Comparison of ENCODE assay signal across 12 cellular contexts in genomic region chr15:68797157-68797556, GRCh38. TPM values are rescaled to one million over a fixed set of nuclear protein-coding genes. Genes with fewer than 3 reads are reported as not detected.
A peak's percentile ranks its signal among the peaks of the same experiment; 100 is the strongest.
DNase-seq lines count a peak whose midpoint lies in the region; ATAC-seq and TF ChIP-seq lines count a peak whose summit lies in the region.
"Had no signal": no experiment of that assay in that cellular context is flagged by ENCODE, and none has a peak within 500 bp of the region (broad histone marks: within the 10 kb centered on the region; RNA-seq: fewer than 3 reads in every experiment).

No MANE protein-coding gene starts in this region.

- H3K36me3 Mint-ChIP-seq in activated naive CD8-positive, alpha-beta T cell treated with anti-CD3 and anti-CD28 coated beads, Interleukin-2, amount 50 U/mL, for 24 hours (ENCODE audit: low read depth), result peaks cover 21% of the 10 kb centered on the region
- H3K36me3 Mint-ChIP-seq in neural progenitor cell, result peaks cover 22% of the 10 kb centered on the region

- peak overlapping the region; percentile 1 for H3K4me3 Mint-ChIP-seq in activated naive CD8-positive, alpha-beta T cell treated with anti-CD3 and anti-CD28 coated beads, Interleukin-2, amount 50 U/mL, for 24 hours
- H3K4me3 Mint-ChIP-seq in neural progenitor cell, result peak overlapping the region; percentile 60

- H3K4me3 ChIP-seq in GM12865 (ENCODE audit: low read depth, low read length), result no peak overlapping the region
- no peak overlapping the region for H3K4me3 ChIP-seq in neural progenitor cell
- H3K4me3 ChIP-seq: mucosa of descending colon had no signal

- H3F3A ChIP-seq in neural progenitor cell (ENCODE audit: low read depth), result peaks cover 15% of the 10 kb centered on the region

- peaks cover 99% of the 10 kb centered on the region for H3K79me2 ChIP-seq in neural progenitor cell (ENCODE audit: low read depth)

- TF ChIP-seq CTCF in GM12865 (IDR thresholded peaks at IDR 0.05; ENCODE audit: insufficient read depth, low read depth, low read length, missing control alignments) (no peak), neural progenitor cell (IDR thresholded peaks at IDR 0.05) (no peak), omental fat pad (IDR thresholded peaks at IDR 0.05) (no peak)

- H3K36me3 ChIP-seq in neural progenitor cell, result no peaks in the 10 kb centered on the region

- peak overlapping the region; percentile 75 for H3K27ac Mint-ChIP-seq in activated naive CD8-positive, alpha-beta T cell treated with anti-CD3 and anti-CD28 coated beads, Interleukin-2, amount 50 U/mL, for 24 hours
- peak overlapping the region; percentile 50 for H3K27ac Mint-ChIP-seq in neural progenitor cell

- H3K27me3 ChIP-seq in neural progenitor cell, result no peaks in the 10 kb centered on the region

- no peak overlapping the region for H3K9ac ChIP-seq in neural progenitor cell

- peaks cover 92% of the 10 kb centered on the region for H3K4me1 Mint-ChIP-seq in activated naive CD8-positive, alpha-beta T cell treated with anti-CD3 and anti-CD28 coated beads, Interleukin-2, amount 50 U/mL, for 24 hours
- H3K4me1 Mint-ChIP-seq in neural progenitor cell, result peaks cover 76% of the 10 kb centered on the region

- no peak overlapping the region for H3K27ac ChIP-seq in neural progenitor cell

- no peak overlapping the region for H3K4me2 ChIP-seq in neural progenitor cell

- H3K4me1 ChIP-seq in neural progenitor cell, result peaks cover 48% of the 10 kb centered on the region

- peaks cover 100% of the 10 kb centered on the region for H4K20me1 ChIP-seq in neural progenitor cell (ENCODE audit: low read depth)

- ATAC-seq in HG02852 (IDR thresholded peaks at IDR 0.05; ENCODE audit: unreplicated experiment) (peak; percentile 53), omental fat pad (ENCODE audit: low FRiP score) (no peak)
- peak; percentile 76 for ATAC-seq in activated naive CD8-positive, alpha-beta T cell treated with anti-CD3 and anti-CD28 coated beads, Interleukin-2, amount 50 U/mL, for 24 hours
- ATAC-seq: esophagus mucosa, mucosa of descending colon had no signal

- H2AFZ ChIP-seq in neural progenitor cell (replicated peaks), result no peak overlapping the region

- no peaks in the 10 kb centered on the region for H3K27me3 Mint-ChIP-seq in activated naive CD8-positive, alpha-beta T cell treated with anti-CD3 and anti-CD28 coated beads, Interleukin-2, amount 50 U/mL, for 24 hours
- no peaks in the 10 kb centered on the region for H3K27me3 Mint-ChIP-seq in neural progenitor cell (ENCODE audit: insufficient read depth, low read depth)

- no peaks in the 10 kb centered on the region for H3K9me3 ChIP-seq in neural progenitor cell (ENCODE audit: low read depth)
- H3K9me3 ChIP-seq: mucosa of descending colon had no signal

- DNase-seq in GM12865 (ENCODE audit: low read depth), result peak; percentile 76
- DNase-seq in activated naive CD8-positive, alpha-beta T cell treated with anti-CD3 and anti-CD28 coated beads, Interleukin-2, amount 50 U/mL, for 24 hours, result peak; percentile 17
- no peak for DNase-seq in neural progenitor cell (ENCODE audit: low spot score)
- no peak for DNase-seq in omental fat pad (ENCODE audit: low spot score)
- DNase-seq in globus pallidus (ENCODE audit: low spot score), result no peak
- no peak for DNase-seq in LoVo (ENCODE audit: low spot score)
- DNase-seq in Ammon's horn (ENCODE audit: low spot score), result no peak
- DNase-seq: GDM1, mucosa of descending colon, NCI-H748 treated with DMSO at 0.1 percent for 48 hours had no signal

- no peaks in the 10 kb centered on the region for H3K9me3 Mint-ChIP-seq in activated naive CD8-positive, alpha-beta T cell treated with anti-CD3 and anti-CD28 coated beads, Interleukin-2, amount 50 U/mL, for 24 hours
- H3K9me3 Mint-ChIP-seq in neural progenitor cell, result no peaks in the 10 kb centered on the region

RNA-seq across cellular contexts. Expression of gene ANP32A, which starts 23.5 kb away (rescaled TPM):
- total RNA-seq in neural progenitor cell (ENCODE audit: low replicate concordance) (250 and 333 TPM in 2 replicates), omental fat pad (10 to 100 TPM; 35.5 to 60.4 (median 47.3) TPM)

Comparison
In these comparisons a context has a peak if more than half of its experiments do, and no peak if none do; other contexts are left out.
1. DNase-seq: peak in GM12865 (single experiment) and activated naive CD8-positive, alpha-beta T cell treated with anti-CD3 and anti-CD28 coated beads, Interleukin-2, amount 50 U/mL, for 24 hours (single experiment); none in neural progenitor cell (single experiment), omental fat pad (single experiment), globus pallidus (single experiment), LoVo (single experiment) and Ammon's horn (single experiment).